Comparison of ENCODE assay signal across 8 cellular contexts in the genomic region with DNA sequence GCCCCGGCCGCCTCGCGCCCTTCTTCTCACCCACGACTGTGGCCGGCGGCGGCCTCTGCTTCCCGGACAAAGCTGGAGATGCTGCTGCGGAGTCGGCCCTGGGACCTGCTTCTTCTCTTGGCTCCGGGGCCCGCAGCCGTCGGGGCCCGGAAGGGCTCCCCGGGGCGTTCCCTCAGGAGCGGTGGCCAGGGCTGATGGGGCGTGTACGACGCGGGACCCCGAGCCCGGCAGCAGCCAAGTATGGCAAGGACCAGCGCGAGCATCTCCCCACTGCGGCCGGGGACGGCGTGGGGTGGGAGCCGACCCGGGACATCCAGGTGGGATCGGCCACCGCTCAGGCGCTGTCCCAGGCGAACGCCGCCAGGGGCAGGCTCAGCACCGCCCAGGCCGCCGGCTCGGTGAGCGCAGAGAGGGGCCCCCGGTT. TPM values are rescaled to one million over a fixed set of nuclear protein-coding genes. Genes with fewer than 3 reads are reported as not detected.
A peak's percentile ranks its signal among the peaks of the same experiment; 100 is the strongest.
DNase-seq lines count a peak whose midpoint lies in the region; ATAC-seq, FAIRE-seq and TF ChIP-seq lines count a peak whose summit lies in the region.

No MANE protein-coding gene starts in this region.

- peak overlapping the region; percentile 28 for H3K4me3 ChIP-seq in HFF-Myc (replicated peaks; ENCODE audit: low read depth, low read length)
- H3K4me3 ChIP-seq in bronchial epithelial cell (ENCODE audit: low read depth, low read length): peak overlapping the region; percentile 43

- no peaks in the 10 kb centered on the region for H3K36me3 Mint-ChIP-seq in stimulated activated effector memory CD8-positive, alpha-beta T cell treated with anti-CD3 and anti-CD28 coated beads, Interleukin-12 subunit alpha, Interleukin-12 subunit beta, amount 100 ng/mL, for 72 hours

- H3K27ac Mint-ChIP-seq in stimulated activated effector memory CD8-positive, alpha-beta T cell treated with anti-CD3 and anti-CD28 coated beads, Interleukin-12 subunit alpha, Interleukin-12 subunit beta, amount 100 ng/mL, for 72 hours: no peak overlapping the region

- DNase-seq in HFF-Myc (ENCODE audit: extremely low read depth, low read depth) (no peak), bronchial epithelial cell (ENCODE audit: low read depth) (no peak), left kidney (ENCODE audit: low read depth, low spot score) (peak; percentile 43), DMS79 (lab: John Stamatoyannopoulos, UW) (no peak)
- DNase-seq in stimulated activated effector memory CD8-positive, alpha-beta T cell treated with anti-CD3 and anti-CD28 coated beads, Interleukin-12 subunit alpha, Interleukin-12 subunit beta, amount 100 ng/mL, for 72 hours (ENCODE audit: low spot score in 2 of 2): no peak

- H3K4me3 Mint-ChIP-seq in stimulated activated effector memory CD8-positive, alpha-beta T cell treated with anti-CD3 and anti-CD28 coated beads, Interleukin-12 subunit alpha, Interleukin-12 subunit beta, amount 100 ng/mL, for 72 hours: peak overlapping the region; percentile 80

- H3K36me3 ChIP-seq in bronchial epithelial cell (ENCODE audit: control insufficient read depth, insufficient read depth, low read length): no peaks in the 10 kb centered on the region

- no peak for TF ChIP-seq CTCF in HFF-Myc (IDR thresholded peaks at IDR 0.05; ENCODE audit: low read depth, low read length, missing control alignments)
- peak; percentile 18 for TF ChIP-seq CTCF in bronchial epithelial cell (IDR thresholded peaks at IDR 0.05; ENCODE audit: insufficient read depth, low read length, severe bottlenecking)

- peaks cover 14% of the 10 kb centered on the region for H3K4me1 Mint-ChIP-seq in stimulated activated effector memory CD8-positive, alpha-beta T cell treated with anti-CD3 and anti-CD28 coated beads, Interleukin-12 subunit alpha, Interleukin-12 subunit beta, amount 100 ng/mL, for 72 hours

- no peaks in the 10 kb centered on the region for H3K9me3 Mint-ChIP-seq in stimulated activated effector memory CD8-positive, alpha-beta T cell treated with anti-CD3 and anti-CD28 coated beads, Interleukin-12 subunit alpha, Interleukin-12 subunit beta, amount 100 ng/mL, for 72 hours

- ATAC-seq in stimulated activated effector memory CD8-positive, alpha-beta T cell treated with anti-CD3 and anti-CD28 coated beads, Interleukin-12 subunit alpha, Interleukin-12 subunit beta, amount 100 ng/mL, for 72 hours: peak; percentile 17
- no peak for ATAC-seq in GM19023 (IDR thresholded peaks at IDR 0.05; ENCODE audit: unreplicated experiment)
- ATAC-seq in GM21526 (IDR thresholded peaks at IDR 0.05; ENCODE audit: low FRiP score, unreplicated experiment): no peak
- no peak for ATAC-seq in HG03139 (IDR thresholded peaks at IDR 0.05; ENCODE audit: unreplicated experiment)

- peaks cover 18% of the 10 kb centered on the region for H3K27me3 ChIP-seq in bronchial epithelial cell (ENCODE audit: control insufficient read depth, insufficient read depth, low read length)

- FAIRE-seq in bronchial epithelial cell (lab: Jason Lieb, UNC): no peak

RNA-seq across cellular contexts. Expression of gene BMS1, which starts 27.6 kb away (rescaled TPM):
- 14.7 and 18.8 TPM in 2 replicates for total RNA-seq in bronchial epithelial cell
